In genomic region chr13:62583466-62583865, GRCh38 we compare ENCODE assay signal across 2 cellular contexts.
TF ChIP-seq lines count a peak whose summit lies in the region.

No MANE protein-coding gene starts in this region.

TF ChIP-seq in SK-N-SH, 30 proteins besides CTCF, POLR2A, EP300 and RAD21 (continued from another document):
- TF ChIP-seq REST (IDR thresholded peaks at IDR 0.05; ENCODE audit: low read depth, low read length) (peak; percentile 67; the same call in 1 of the 2 replicates), SIN3A (IDR thresholded peaks at IDR 0.05; ENCODE audit: borderline replicate concordance, low read depth, low read length) (no peak), TAF1 (IDR thresholded peaks at IDR 0.05; ENCODE audit: borderline replicate concordance, low read depth, low read length) (no peak), GATA2 (CRISPR knock-in tag; IDR thresholded peaks at IDR 0.05) (no peak)
TF ChIP-seq in SK-N-SH: peak in this region for 1.

TF ChIP-seq in SK-N-SH treated with all-trans-retinoic acid at 6 μM for 48 hours, 23 proteins besides CTCF, POLR2A, EP300 and RAD21 (continued from another document):
- TF ChIP-seq TSHZ2 (CRISPR knock-in tag; IDR thresholded peaks at IDR 0.05) (no peak), OSR1 (CRISPR knock-in tag; IDR thresholded peaks at IDR 0.05) (no peak), ZNF8 (CRISPR knock-in tag; IDR thresholded peaks at IDR 0.05) (no peak), CSRNP3 (CRISPR knock-in tag; IDR thresholded peaks at IDR 0.05) (no peak), CREB5 (CRISPR knock-in tag; IDR thresholded peaks at IDR 0.05; ENCODE audit: low read depth) (no peak), ARNTL (CRISPR knock-in tag; IDR thresholded peaks at IDR 0.05; ENCODE audit: borderline replicate concordance, low read depth) (no peak), CSDC2 (CRISPR knock-in tag; IDR thresholded peaks at IDR 0.05) (no peak), ZNF565 (CRISPR knock-in tag; conservative IDR thresholded peaks at IDR 0.05; ENCODE audit: low read depth) (no peak), ZFP30 (CRISPR knock-in tag; IDR thresholded peaks at IDR 0.05) (no peak), ISL1 (CRISPR knock-in tag; IDR thresholded peaks at IDR 0.05) (no peak), POU6F1 (CRISPR knock-in tag; IDR thresholded peaks at IDR 0.05; ENCODE audit: borderline replicate concordance, low read depth) (no peak), RARB (CRISPR knock-in tag; IDR thresholded peaks at IDR 0.05) (no peak)
